12 cellular contexts compared by ENCODE assay signal in genomic region chr2:30022444-30023071, GRCh38.
DNase-seq lines count a peak whose midpoint lies in the region; ATAC-seq lines count a peak whose summit lies in the region.
"Had no signal": no experiment of that assay in that cellular context is flagged by ENCODE, and none has a peak within 500 bp of the region (broad histone marks: within the 10 kb centered on the region; RNA-seq: fewer than 3 reads in every experiment).

No MANE protein-coding gene starts in this region.

- ATAC-seq in GM18520 (IDR thresholded peaks at IDR 0.05; ENCODE audit: unreplicated experiment) (peak; percentile 65), GM21381 (IDR thresholded peaks at IDR 0.05; ENCODE audit: unreplicated experiment) (peak; percentile 86), HG02943 (IDR thresholded peaks at IDR 0.05; ENCODE audit: low read depth, unreplicated experiment) (peak; percentile 75), HG03575 (IDR thresholded peaks at IDR 0.05; ENCODE audit: extremely low read depth, insufficient number of reproducible peaks, low FRiP score, unreplicated experiment) (peak; percentile 53)
- ATAC-seq: lower lobe of right lung, sciatic nerve had no signal

- DNase-seq in epidermal melanocyte (ENCODE audit: insufficient read length, low spot score), result no peak
- no peak for DNase-seq in NCI-H2227 (lab: John Stamatoyannopoulos, UW; ENCODE audit: unreplicated experiment)
- no peak for DNase-seq in AG08396 (ENCODE audit: low spot score)
- DNase-seq in NCI-H82 treated with DMSO at 0.1 percent for 48 hours (lab: John Stamatoyannopoulos, UW; ENCODE audit: unreplicated experiment), result no peak
- DNase-seq: KG1, lower lobe of right lung, NCI-H2029 treated with DMSO at 0.1 percent for 48 hours had no signal
